7 cellular contexts compared by ENCODE assay signal in the genomic region with DNA sequence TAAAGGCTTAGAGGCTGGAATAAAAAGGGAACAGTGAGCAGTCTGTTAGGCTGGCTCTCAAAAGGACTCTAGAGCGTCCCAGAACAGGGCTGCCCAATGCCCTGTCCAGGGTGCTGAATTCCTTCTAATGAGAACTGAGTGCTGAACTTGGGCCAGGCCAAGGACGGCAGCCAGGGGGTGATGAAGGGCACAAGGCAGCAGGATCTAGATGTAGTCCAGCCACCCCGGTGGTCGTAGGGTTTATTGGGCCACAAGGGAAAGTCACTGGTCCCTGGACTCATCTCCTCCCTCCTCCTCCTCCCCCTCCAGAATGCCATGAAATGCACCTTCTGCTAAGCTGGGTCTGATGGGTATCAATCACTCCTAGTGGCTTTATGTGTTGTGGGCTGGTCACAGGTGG. TPM values are rescaled to one million over a fixed set of nuclear protein-coding genes. Genes with fewer than 3 reads are reported as not detected.
A peak's percentile ranks its signal among the peaks of the same experiment; 100 is the strongest.
DNase-seq lines count a peak whose midpoint lies in the region; ATAC-seq, FAIRE-seq and TF ChIP-seq lines count a peak whose summit lies in the region.

No MANE protein-coding gene starts in this region.

- no peaks in the 10 kb centered on the region for H3K9me3 ChIP-seq in Panc1 (ENCODE audit: control insufficient read depth, insufficient read depth, low read depth, low read length)
- H3K9me3 ChIP-seq in adipocyte (ENCODE audit: control insufficient read depth, low read length): no peaks in the 10 kb centered on the region

- TF ChIP-seq POLR2A in H54 (IDR thresholded peaks at IDR 0.05; ENCODE audit: low read depth, low read length): no peak

- in situ Hi-C loops in Panc1 (cut with HindIII; ENCODE audit: low pct_unique_long_range_greater_than_20kb, low sequenced_read_pairs): no loop called here

- no peak overlapping the region for H3K27ac ChIP-seq in Panc1 (ENCODE audit: low read length)

- no peaks in the 10 kb centered on the region for H3K36me3 ChIP-seq in Panc1 (ENCODE audit: control insufficient read depth, insufficient read depth, low read length)
- H3K36me3 ChIP-seq in adipocyte (ENCODE audit: control insufficient read depth, insufficient read depth, low read length, severe bottlenecking): no peaks in the 10 kb centered on the region

- DNase-seq in H54 (ENCODE audit: insufficient read length, low spot score) (peak; percentile 40), Panc1 (ENCODE audit: low read depth, low spot score) (no peak), adipocyte (ENCODE audit: low read depth) (peak; percentile 71), hepatic stellate cell (ENCODE audit: low spot score) (peak; percentile 76), smooth muscle cell of the brain vasculature (ENCODE audit: low read depth, low spot score) (peak; percentile 62)

- no peak for TF ChIP-seq CTCF in Panc1 (IDR thresholded peaks at IDR 0.05)

- H3K4me3 ChIP-seq in Panc1 (ENCODE audit: low read depth in 2 of 2, low read length in 2 of 2) (no peak overlapping the region), adipocyte (ENCODE audit: low read length) (no peak overlapping the region)

- H3K9ac ChIP-seq in adipocyte (ENCODE audit: low read length): no peak overlapping the region

- BruUV-seq in Panc1 (replicated peaks; lab: Mats Ljungman, UMichigan): no TSS peak

- H3K4me1 ChIP-seq in Panc1 (ENCODE audit: control insufficient read depth, insufficient read depth, low read length) (no peaks in the 10 kb centered on the region; the same call in 1 of the 2 replicates), adipocyte (ENCODE audit: control insufficient read depth, insufficient read depth, low read length) (no peaks in the 10 kb centered on the region)

- H3K27me3 ChIP-seq in Panc1 (ENCODE audit: control insufficient read depth, insufficient read depth, low read length) (no peaks in the 10 kb centered on the region), adipocyte (replicated peaks; ENCODE audit: control insufficient read depth, insufficient read depth, low read length) (peaks cover 10% of the 10 kb centered on the region)

- CTCF ChIA-PET in Panc1 (lab: Charles Lee): no interaction called here

- POLR2A ChIA-PET in Panc1 (lab: Charles Lee): no interaction called here

- FAIRE-seq in H54 (lab: Jason Lieb, UNC): no peak

- peak; percentile 65; the same call in 1 of the 2 replicates for ATAC-seq in Panc1
- ATAC-seq in GM21737 (IDR thresholded peaks at IDR 0.05; ENCODE audit: unreplicated experiment): no peak
- no peak for ATAC-seq in GM21390 (IDR thresholded peaks at IDR 0.05; ENCODE audit: unreplicated experiment)

- intact Hi-C loops in Panc1 (cut with micrococcal nuclease; ENCODE audit: unreplicated experiment): no loop called here

RNA-seq across cellular contexts. Expression of a gene that starts 19.2 kb away (rescaled TPM):
- 32.6 TPM for total RNA-seq in Panc1 (2021; ENCODE audit: unreplicated experiment)
- 29.8 TPM for polyA plus RNA-seq in Panc1 (2012; ENCODE audit: insufficient read length)

RNA-seq across cellular contexts. Expression of a gene that starts 30.6 kb away (rescaled TPM):
- 10.5 TPM for total RNA-seq in Panc1 (2021; ENCODE audit: unreplicated experiment)
- polyA plus RNA-seq in Panc1 (2012; ENCODE audit: insufficient read length): 21.8 TPM

RNA-seq across cellular contexts. Expression of a gene that starts 47.4 kb away (rescaled TPM):
- 98.4 TPM for total RNA-seq in Panc1 (2021; ENCODE audit: unreplicated experiment)
- polyA plus RNA-seq in Panc1 (2012; ENCODE audit: insufficient read length): 45.3 TPM
